18 cellular contexts compared by ENCODE assay signal in genomic region chr1:86998280-86998679, GRCh38.
A peak's percentile ranks its signal among the peaks of the same experiment; 100 is the strongest.
DNase-seq lines count a peak whose midpoint lies in the region; ATAC-seq and TF ChIP-seq lines count a peak whose summit lies in the region.
"Had no signal": no experiment of that assay in that cellular context is flagged by ENCODE, and none has a peak within 500 bp of the region (broad histone marks: within the 10 kb centered on the region; RNA-seq: fewer than 3 reads in every experiment).

No MANE protein-coding gene starts in this region.

- POLR2A ChIA-PET in HEK293 (lab: Yijun Ruan, JAX), result no interaction called here
- POLR2A ChIA-PET in HEK293T (lab: Yijun Ruan, JAX), result no interaction called here

- TF ChIP-seq CTCF in HEK293 (tag by site-specific recombination; IDR thresholded peaks at IDR 0.05), result no peak

- H3K4me3 ChIP-seq in HEK293 (ENCODE audit: low read depth, low read length) (no peak overlapping the region), SK-N-MC (no peak overlapping the region), adipocyte (ENCODE audit: low read length) (no peak overlapping the region), mesendoderm (ENCODE audit: low read length) (no peak overlapping the region)
- H3K4me3 ChIP-seq: GM23338 had no signal

- H3K4me1 ChIP-seq in HEK293 (ENCODE audit: control insufficient read depth, insufficient read depth, low read length) (peaks cover 21% of the 10 kb centered on the region), adipocyte (ENCODE audit: control insufficient read depth, insufficient read depth, low read length) (peaks cover 8% of the 10 kb centered on the region), mesendoderm (ENCODE audit: control insufficient read depth, low read depth, low read length) (no peaks in the 10 kb centered on the region)

- no peaks in the 10 kb centered on the region for H3K79me2 ChIP-seq in mesendoderm (ENCODE audit: control insufficient read depth, insufficient read depth, low read length)

- H3K27me3 ChIP-seq in adipocyte (replicated peaks; ENCODE audit: control insufficient read depth, insufficient read depth, low read length), result no peaks in the 10 kb centered on the region
- H3K27me3 ChIP-seq in mesendoderm (ENCODE audit: insufficient read depth, low read length, poor library complexity), result no peaks in the 10 kb centered on the region

- H2BK15ac ChIP-seq in mesendoderm (replicated peaks; ENCODE audit: low read depth), result no peak overlapping the region

- H2BK5ac ChIP-seq in mesendoderm (ENCODE audit: low read length), result no peak overlapping the region

- H2AK5ac ChIP-seq in mesendoderm (ENCODE audit: low read length), result no peak overlapping the region

- H3K18ac ChIP-seq in mesendoderm (ENCODE audit: low read length), result no peak overlapping the region

- H3K27ac ChIP-seq in HEK293 (ENCODE audit: extremely low read depth, low read depth, low read length) (no peak overlapping the region), SK-N-MC (peak overlapping the region; percentile 30), mesendoderm (ENCODE audit: low read depth, low read length) (no peak overlapping the region)

- WGBS in mesendoderm (ENCODE audit: extremely low coverage, insufficient coverage, low lambda C conversion rate), result no CpG with 5 or more reads among the region's 3 CpGs

- H3K4me2 ChIP-seq in mesendoderm (ENCODE audit: low read length), result no peak overlapping the region
- H3K4me2 ChIP-seq: GM23338 had no signal

- H3K79me1 ChIP-seq in mesendoderm (ENCODE audit: low read length), result peaks cover 1% of the 10 kb centered on the region

- no peak overlapping the region for H4K5ac ChIP-seq in mesendoderm (ENCODE audit: low read length)

- H4K8ac ChIP-seq in mesendoderm (ENCODE audit: low read depth, low read length), result no peak overlapping the region

- CTCF ChIA-PET in HEK293 (lab: Yijun Ruan, JAX) (no interaction called here), HEK293T (lab: Yijun Ruan, JAX) (interaction anchor here (0.7 kb wide), 1 partner anchor 1758 kb away, joined by 5 read pairs; no protein-coding TSS in a partner anchor)

- DNase-seq in HEK293T (ENCODE audit: extremely low spot score), result no peak
- no peak for DNase-seq in SK-N-MC (ENCODE audit: low read depth, low spot score)
- peak; percentile 53 for DNase-seq in adipocyte (ENCODE audit: low read depth)
- DNase-seq in mesendoderm, result no peak
- DNase-seq in NCI-H748 (lab: John Stamatoyannopoulos, UW; ENCODE audit: unreplicated experiment), result no peak
- DNase-seq: C1 segment of cervical spinal cord; Calu3; CD4-positive, alpha-beta memory T cell; COR-L47; DMS53; DMS79 treated with DMSO at 0.1 percent for 48 hours; GF-D8; H9 had no signal

- no peaks in the 10 kb centered on the region for H3K9me3 ChIP-seq in HEK293 (ENCODE audit: control insufficient read depth, insufficient read depth, low read depth, low read length)
- no peaks in the 10 kb centered on the region for H3K9me3 ChIP-seq in SK-N-MC (ENCODE audit: low read depth, low read length)
- no peaks in the 10 kb centered on the region for H3K9me3 ChIP-seq in adipocyte (ENCODE audit: control insufficient read depth, low read length)

- H2BK120ac ChIP-seq in mesendoderm (ENCODE audit: low read depth, low read length), result no peak overlapping the region

- no peak overlapping the region for H3K56ac ChIP-seq in mesendoderm (ENCODE audit: low read length)

- no peak overlapping the region for H3K4ac ChIP-seq in mesendoderm (ENCODE audit: low read depth, low read length)

- H3K36me3 ChIP-seq in HEK293 (ENCODE audit: control insufficient read depth in 2 of 2, insufficient read depth in 1 of 2, low read length in 2 of 2), result no peaks in the 10 kb centered on the region
- H3K36me3 ChIP-seq in SK-N-MC (ENCODE audit: insufficient read depth, low read length), result no peaks in the 10 kb centered on the region
- no peaks in the 10 kb centered on the region for H3K36me3 ChIP-seq in adipocyte (ENCODE audit: control insufficient read depth, insufficient read depth, low read length, severe bottlenecking)
- no peaks in the 10 kb centered on the region for H3K36me3 ChIP-seq in mesendoderm (ENCODE audit: control insufficient read depth, insufficient read depth, low read length)

- ATAC-seq in HG03108 (IDR thresholded peaks at IDR 0.05; ENCODE audit: unreplicated experiment), result no peak
- ATAC-seq in HG02981 (IDR thresholded peaks at IDR 0.05; ENCODE audit: unreplicated experiment), result no peak
- ATAC-seq: GM23338, HCT116 had no signal

- H3K23ac ChIP-seq in mesendoderm (ENCODE audit: low read length), result no peak overlapping the region

- no peak overlapping the region for H3K9ac ChIP-seq in SK-N-MC (ENCODE audit: insufficient read length)
- H3K9ac ChIP-seq in adipocyte (ENCODE audit: low read length), result no peak overlapping the region
- no peak overlapping the region for H3K9ac ChIP-seq in mesendoderm (ENCODE audit: low read length)

TF ChIP-seq in HEK293, 187 proteins besides CTCF, POLR2A, EP300 and RAD21:
- TF ChIP-seq ZNF426 (tag by site-specific recombination; IDR thresholded peaks at IDR 0.05) (no peak), GLIS1 (tag by site-specific recombination; IDR thresholded peaks at IDR 0.05) (no peak), ZIC2 (tag by site-specific recombination; IDR thresholded peaks at IDR 0.05) (no peak), OSR2 (tag by site-specific recombination; IDR thresholded peaks at IDR 0.05) (peak; percentile 58; the same call in 1 of the 2 replicates), ZNF366 (tag by site-specific recombination; conservative IDR thresholded peaks at IDR 0.05) (no peak), ZNF561 (tag by site-specific recombination; IDR thresholded peaks at IDR 0.05; ENCODE audit: borderline replicate concordance) (no peak), ZNF530 (tag by site-specific recombination; IDR thresholded peaks at IDR 0.05; ENCODE audit: low read depth) (no peak), PRDM6 (tag by site-specific recombination; IDR thresholded peaks at IDR 0.05) (peak; percentile 96), ZNF791 (tag by site-specific recombination; IDR thresholded peaks at IDR 0.05) (no peak), ZNF404 (tag by site-specific recombination; IDR thresholded peaks at IDR 0.05) (no peak)

TF ChIP-seq in HEK293T, 16 proteins besides CTCF, POLR2A, EP300 and RAD21:
- TF ChIP-seq, protein P1, sequence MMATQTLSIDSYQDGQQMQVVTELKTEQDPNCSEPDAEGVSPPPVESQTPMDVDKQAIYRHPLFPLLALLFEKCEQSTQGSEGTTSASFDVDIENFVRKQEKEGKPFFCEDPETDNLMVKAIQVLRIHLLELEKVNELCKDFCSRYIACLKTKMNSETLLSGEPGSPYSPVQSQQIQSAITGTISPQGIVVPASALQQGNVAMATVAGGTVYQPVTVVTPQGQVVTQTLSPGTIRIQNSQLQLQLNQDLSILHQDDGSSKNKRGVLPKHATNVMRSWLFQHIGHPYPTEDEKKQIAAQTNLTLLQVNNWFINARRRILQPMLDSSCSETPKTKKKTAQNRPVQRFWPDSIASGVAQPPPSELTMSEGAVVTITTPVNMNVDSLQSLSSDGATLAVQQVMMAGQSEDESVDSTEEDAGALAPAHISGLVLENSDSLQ (IDR thresholded peaks at IDR 0.05), result peak; percentile 25; the same call in 1 of the 2 replicates
- TF ChIP-seq L3MBTL2 (conservative IDR thresholded peaks at IDR 0.05), result no peak
- TF ChIP-seq LEF1 (IDR thresholded peaks at IDR 0.05; ENCODE audit: borderline replicate concordance), result no peak
- TF ChIP-seq SP1 (IDR thresholded peaks at IDR 0.05), result no peak
- no peak for TF ChIP-seq ELF4 (IDR thresholded peaks at IDR 0.05)
- TF ChIP-seq TARDBP (IDR thresholded peaks at IDR 0.05), result no peak
